ENCODE assay signal across 23 cellular contexts in the genomic region with DNA sequence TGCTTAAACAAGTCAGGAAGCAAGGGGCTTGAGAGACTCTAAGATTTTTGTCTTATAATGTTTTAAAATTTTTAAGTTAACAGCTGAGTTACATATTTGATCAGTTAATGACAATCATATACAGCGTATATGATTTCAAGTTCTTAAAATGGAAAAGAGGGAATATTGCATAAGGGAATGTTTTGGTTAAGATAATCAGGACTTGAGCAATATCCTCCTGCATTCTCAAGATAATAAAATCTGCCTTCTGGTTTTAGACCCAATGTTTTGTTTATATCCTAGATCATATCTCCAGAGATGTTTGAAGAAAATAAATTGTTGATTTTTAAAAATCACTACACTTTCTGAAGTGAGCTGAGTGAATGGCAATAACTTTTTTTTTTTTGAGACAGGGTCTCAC. TPM values are rescaled to one million over a fixed set of nuclear protein-coding genes. Genes with fewer than 3 reads are reported as not detected.
DNase-seq lines count a peak whose midpoint lies in the region; ATAC-seq, FAIRE-seq and TF ChIP-seq lines count a peak whose summit lies in the region.
"Had no signal": no experiment of that assay in that cellular context is flagged by ENCODE, and none has a peak within 500 bp of the region (broad histone marks: within the 10 kb centered on the region; RNA-seq: fewer than 3 reads in every experiment).

No MANE protein-coding gene starts in this region.

- H3K4me2 ChIP-seq in GM23248 (ENCODE audit: unreplicated experiment) = no peak overlapping the region
- no peak overlapping the region for H3K4me2 ChIP-seq in K562 (ENCODE audit: insufficient read depth, low read length)
- no peak overlapping the region for H3K4me2 ChIP-seq in smooth muscle cell

- no peak overlapping the region for H2AFZ ChIP-seq in GM23248
- no peak overlapping the region for H2AFZ ChIP-seq in K562 (ENCODE audit: low read depth, low read length)
- peak overlapping the region; percentile 73 for H2AFZ ChIP-seq in smooth muscle cell (ENCODE audit: low read depth)

- H3F3A ChIP-seq in GM23248 (ENCODE audit: insufficient read depth) (no peaks in the 10 kb centered on the region), smooth muscle cell (ENCODE audit: low read depth) (no peaks in the 10 kb centered on the region)

- FAIRE-seq in K562 (lab: Jason Lieb, UNC) = no peak
- FAIRE-seq: A204.1, G401.6, GM19239, H1 had no signal

- intact Hi-C loops in K562 (cut with micrococcal nuclease) = no loop called here

- CTCF ChIA-PET in K562 (lab: Yijun Ruan, JAX; ENCODE audit: low intra/inter-chr PET ratio) = no interaction called here

- 87 to 91% methylated on average over 1 of the region's 1 CpG for WGBS in GM23248 (ENCODE audit: low coverage in 1 of 2, low lambda C conversion rate in 2 of 2, missing lambda C conversion rate in 2 of 2), 2 experiments
- 0% methylated on average over 1 of the region's 1 CpG for WGBS in K562 (ENCODE audit: insufficient coverage, low coverage, missing lambda C conversion rate)
- 55% methylated on average over 1 of the region's 1 CpG for WGBS in smooth muscle cell (ENCODE audit: low lambda C conversion rate)

- no peaks in the 10 kb centered on the region for H4K20me1 ChIP-seq in GM23248 (ENCODE audit: insufficient read depth)
- no peaks in the 10 kb centered on the region for H4K20me1 ChIP-seq in K562 (replicated peaks; ENCODE audit: control insufficient read depth, insufficient read depth, low read length)
- no peaks in the 10 kb centered on the region for H4K20me1 ChIP-seq in smooth muscle cell (ENCODE audit: low read depth)

- in situ Hi-C loops in GM23248 (cut with MboI) (no loop called here), K562 (cut with MboI) (no loop called here)

- H3K27ac ChIP-seq in GM23248 (no peak overlapping the region), K562 (ENCODE audit: extremely low read depth, low read depth, low read length) (no peak overlapping the region), smooth muscle cell (ENCODE audit: low read depth) (no peak overlapping the region)
- H3K27ac ChIP-seq: SJSA1 had no signal

- H3K4me3 ChIP-seq in GM23248 (no peak overlapping the region), K562 (no peak overlapping the region), fibroblast of the aortic adventitia (ENCODE audit: low read depth, low read length) (no peak overlapping the region), smooth muscle cell (no peak overlapping the region)
- H3K4me3 ChIP-seq: SJSA1 had no signal

- DNase-seq in GM23248 = peak; percentile 9
- no peak for DNase-seq in K562 (ENCODE audit: extremely low read depth in 1 of 4, low spot score in 3 of 4)
- DNase-seq in fibroblast of the aortic adventitia (ENCODE audit: low read depth) = peak; percentile 65
- no peak for DNase-seq in smooth muscle cell (lab: John Stamatoyannopoulos, UW; ENCODE audit: unreplicated experiment)
- DNase-seq in NCI-H1436 (lab: John Stamatoyannopoulos, UW) = no peak
- no peak for DNase-seq in T-helper 9 cell
- DNase-seq: Karpas-422, MV-4-11, NCI-H1105 treated with DMSO at 0.1 percent for 48 hours, NCI-H1694, NCI-H2081, NCI-H2171, NCI-H345, NCI-H524, NCI-H82, OCI-M1 had no signal

- H3K9me2 ChIP-seq in GM23248 (ENCODE audit: insufficient read depth) = no peaks in the 10 kb centered on the region

- H3K9ac ChIP-seq in GM23248 (no peak overlapping the region), K562 (ENCODE audit: insufficient read depth in 1 of 2, low read depth in 2 of 2, low read length in 2 of 2) (no peak overlapping the region), smooth muscle cell (ENCODE audit: low read depth) (no peak overlapping the region)

- 0 out of 2 replicates have a peak, but pooled peaks cover 14% of the 10 kb centered on the region for H3K27me3 ChIP-seq in GM23248 (replicated peaks; ENCODE audit: insufficient read depth)
- peaks cover 10 to 21% of the 10 kb centered on the region in 2 experiments; a peak in 4 of 5 replicates for H3K27me3 ChIP-seq in K562 (ENCODE audit: control insufficient read depth in 2 of 2, insufficient read depth in 2 of 2, low read length in 2 of 2)
- H3K27me3 ChIP-seq in smooth muscle cell (ENCODE audit: low read depth) = no peaks in the 10 kb centered on the region

- TF ChIP-seq RAD21 in K562 (CRISPR knock-in tag; conservative IDR thresholded peaks at IDR 0.05 in 1 of 2, IDR thresholded peaks at IDR 0.05 in 1 of 2) = no peak

- no TSS peak for BruUV-seq in K562 (replicated peaks; lab: Mats Ljungman, UMichigan)

- H3K79me2 ChIP-seq in GM23248 (ENCODE audit: insufficient read depth) (no peaks in the 10 kb centered on the region), K562 (ENCODE audit: control insufficient read depth, insufficient read depth, low read length) (no peaks in the 10 kb centered on the region), smooth muscle cell (ENCODE audit: low read depth) (no peaks in the 10 kb centered on the region)

- no peaks in the 10 kb centered on the region for H3K36me3 ChIP-seq in GM23248 (ENCODE audit: low read depth)
- no peaks in the 10 kb centered on the region for H3K36me3 ChIP-seq in K562 (ENCODE audit: control insufficient read depth, insufficient read depth, low read length)
- H3K36me3 ChIP-seq in smooth muscle cell (ENCODE audit: low read depth) = no peaks in the 10 kb centered on the region
- H3K36me3 ChIP-seq: SJSA1 had no signal

- TF ChIP-seq POLR2A in K562 (conservative IDR thresholded peaks at IDR 0.05) = no peak

- ATAC-seq in K562 = no peak
- ATAC-seq in HG03095 (IDR thresholded peaks at IDR 0.05; ENCODE audit: unreplicated experiment) = no peak
- ATAC-seq: Right ventricle myocardium inferior had no signal

- H3K9me1 ChIP-seq in K562 (ENCODE audit: control insufficient read depth, insufficient read depth, low read length) = no peaks in the 10 kb centered on the region

- POLR2A ChIA-PET in K562 (lab: Yijun Ruan, JAX) = interaction anchor here (0.7 kb wide), 1 partner anchor 107 kb away, joined by 3 read pairs; no protein-coding TSS in a partner anchor

- H3K4me1 ChIP-seq in GM23248 (ENCODE audit: insufficient read depth) = no peaks in the 10 kb centered on the region
- H3K4me1 ChIP-seq in K562 (replicated peaks in 1 of 2; ENCODE audit: control insufficient read depth in 2 of 2, insufficient read depth in 2 of 2, low read length in 2 of 2) = no peaks in the 10 kb centered on the region
- peaks cover 10% of the 10 kb centered on the region for H3K4me1 ChIP-seq in smooth muscle cell (ENCODE audit: low read depth)
- H3K4me1 ChIP-seq: SJSA1 had no signal

- no peak for TF ChIP-seq EP300 in K562 (IDR thresholded peaks at IDR 0.05; ENCODE audit: low read length)

- TF ChIP-seq CTCF in K562 (IDR thresholded peaks at IDR 0.05 in 2 of 3, conservative IDR thresholded peaks at IDR 0.05 in 1 of 3; ENCODE audit: insufficient read depth in 2 of 3, low read depth in 1 of 3, low read length in 3 of 3) (no peak), fibroblast of the aortic adventitia (IDR thresholded peaks at IDR 0.05; ENCODE audit: insufficient read depth, low read length) (no peak), smooth muscle cell (IDR thresholded peaks at IDR 0.05; ENCODE audit: borderline replicate concordance, insufficient read depth, poor library complexity, severe bottlenecking) (no peak)

- H3K9me3 ChIP-seq in GM23248 (ENCODE audit: low read depth) (no peaks in the 10 kb centered on the region), K562 (replicated peaks; ENCODE audit: control insufficient read depth, insufficient read depth, low read depth, low read length) (no peaks in the 10 kb centered on the region), smooth muscle cell (replicated peaks; ENCODE audit: low read depth) (no peaks in the 10 kb centered on the region)
- H3K9me3 ChIP-seq: SJSA1 had no signal

TF ChIP-seq in K562, 482 proteins besides CTCF, POLR2A, EP300 and RAD21 (continues in another document):
- TF ChIP-seq HMG20A (CRISPR knock-in tag; conservative IDR thresholded peaks at IDR 0.05) (no peak), ZFPM2 (CRISPR knock-in tag; IDR thresholded peaks at IDR 0.05) (no peak), ZNF79 (CRISPR knock-in tag; IDR thresholded peaks at IDR 0.05; ENCODE audit: low read depth) (no peak)
- TF ChIP-seq, protein P1, sequence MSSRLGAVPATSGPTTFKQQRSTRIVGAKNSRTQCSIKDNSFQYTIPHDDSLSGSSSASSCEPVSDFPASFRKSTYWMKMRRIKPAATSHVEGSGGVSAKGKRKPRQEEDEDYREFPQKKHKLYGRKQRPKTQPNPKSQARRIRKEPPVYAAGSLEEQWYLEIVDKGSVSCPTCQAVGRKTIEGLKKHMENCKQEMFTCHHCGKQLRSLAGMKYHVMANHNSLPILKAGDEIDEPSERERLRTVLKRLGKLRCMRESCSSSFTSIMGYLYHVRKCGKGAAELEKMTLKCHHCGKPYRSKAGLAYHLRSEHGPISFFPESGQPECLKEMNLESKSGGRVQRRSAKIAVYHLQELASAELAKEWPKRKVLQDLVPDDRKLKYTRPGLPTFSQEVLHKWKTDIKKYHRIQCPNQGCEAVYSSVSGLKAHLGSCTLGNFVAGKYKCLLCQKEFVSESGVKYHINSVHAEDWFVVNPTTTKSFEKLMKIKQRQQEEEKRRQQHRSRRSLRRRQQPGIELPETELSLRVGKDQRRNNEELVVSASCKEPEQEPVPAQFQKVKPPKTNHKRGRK (tag; IDR thresholded peaks at IDR 0.05) = no peak

RNA-seq across cellular contexts. Expression of a gene that starts 13.3 kb away (rescaled TPM):
- 91.7 and 118 TPM in 2 replicates for total RNA-seq in GM23248 (2014; rRNA removed; shearing (Covaris generic))
- polyA plus RNA-seq in GM23248 (2016; fragmentation: Nextera tagmentation; extraction: Ambion mirVana) (74.3 and 76.7 TPM in 2 replicates), K562 (2011; rRNA removed) (148 and 204 TPM in 2 replicates), K562 (2014; fragmentation: Illumina TruSeq; extraction: Trizol) (110 and 132 TPM in 2 replicates), K562 (2014; fragmentation: Nextera tagmentation; extraction: Ambion mirVana) (100 to 1,000 TPM in 1 of 2 experiments, 10 to 100 TPM in 1; 59.1 to 119 TPM), K562 (2014; rRNA removed) (83.2 and 87.1 TPM in 2 replicates), smooth muscle cell (66.1 and 75.4 TPM in 2 replicates)
- 58.6 and 179 TPM in 2 replicates for total RNA-seq in K562 (2011; cell fraction: chromatin; rRNA removed; ENCODE audit: low replicate concordance)
- total RNA-seq in K562 (2011; cell fraction: nucleolus; rRNA removed) = 21.5 and 32.2 TPM in 2 replicates
- total RNA-seq in K562 (2011; cell fraction: nucleoplasm; rRNA removed) = 77.0 and 104 TPM in 2 replicates
- total RNA-seq in K562 (2014; rRNA removed) (62.8 and 66.3 TPM in 2 replicates), K562 (2014; rRNA removed; fragmentation: Illumina TruSeq; extraction: Trizol) (100 and 115 TPM in 2 replicates), K562 (2015; rRNA removed; fragmentation: Illumina TruSeq; extraction: Trizol) (94.8 and 114 TPM in 2 replicates), K562 (2021) (72.3 and 75.6 TPM in 2 replicates), fibroblast of the aortic adventitia (ENCODE audit: low replicate concordance) (112 and 218 TPM in 2 replicates), smooth muscle cell (205 and 236 TPM in 2 replicates)
- 55.3 and 108 TPM in 2 replicates for polyA plus RNA-seq in K562 (2011; cell fraction: cytosol; rRNA removed)
- 34.0 and 59.2 TPM in 2 replicates for polyA plus RNA-seq in K562 (2011; cell fraction: nucleus; rRNA removed)
- 72.1 and 73.6 TPM in 2 replicates for polyA plus RNA-seq in K562 (2012)
- polyA minus RNA-seq in K562 (2011; rRNA and poly(A)+ RNA removed) = 200 and 209 TPM in 2 replicates
- 38.0 and 49.1 TPM in 2 replicates for polyA minus RNA-seq in K562 (2011; cell fraction: cytosol; rRNA and poly(A)+ RNA removed)
- polyA minus RNA-seq in K562 (2011; cell fraction: nucleus; rRNA and poly(A)+ RNA removed) = 45.2 and 79.6 TPM in 2 replicates

Comparison
In these comparisons a context has a peak if more than half of its experiments do, and no peak if none do; other contexts are left out.
1. DNase-seq: peak in GM23248 (single experiment) and fibroblast of the aortic adventitia (single experiment); none in K562 (0 of 4), smooth muscle cell (single experiment), NCI-H1436 (single experiment) and T-helper 9 cell (single experiment).